Comparison of ENCODE assay signal across 1 cellular context in genomic region chr15:65384895-65385867, GRCh38.
TF ChIP-seq lines count a peak whose summit lies in the region.

No MANE protein-coding gene starts in this region.

TF ChIP-seq in HepG2, 621 proteins besides CTCF, POLR2A, EP300 and RAD21 (continued from another document and continues in another):
- TF ChIP-seq POGK (CRISPR knock-in tag; conservative IDR thresholded peaks at IDR 0.05) (0 out of 2 replicates have a peak, but pooled peaks have one; percentile 27), SALL1 (CRISPR knock-in tag; IDR thresholded peaks at IDR 0.05) (peak; percentile 66), TARDBP (CRISPR knock-in tag; IDR thresholded peaks at IDR 0.05) (peak; percentile 52), ZNF841 (CRISPR knock-in tag; IDR thresholded peaks at IDR 0.05; ENCODE audit: borderline replicate concordance) (no peak), ZBTB37 (CRISPR knock-in tag; IDR thresholded peaks at IDR 0.05) (peak; percentile 66), NR3C1 (CRISPR knock-in tag; IDR thresholded peaks at IDR 0.05) (no peak), SP5 (CRISPR knock-in tag; IDR thresholded peaks at IDR 0.05; ENCODE audit: borderline replicate concordance, low read depth) (peak; percentile 11; the same call in 1 of the 2 replicates), RXRB (CRISPR knock-in tag; IDR thresholded peaks at IDR 0.05; ENCODE audit: borderline replicate concordance) (peak; percentile 61; the same call in 1 of the 2 replicates), CC2D1A (CRISPR knock-in tag; IDR thresholded peaks at IDR 0.05) (no peak), ATRX (CRISPR knock-in tag; IDR thresholded peaks at IDR 0.05; ENCODE audit: borderline replicate concordance) (no peak), ZNF335 (CRISPR knock-in tag; IDR thresholded peaks at IDR 0.05) (peak; percentile 33; the same call in 1 of the 2 replicates), PATZ1 (CRISPR knock-in tag; IDR thresholded peaks at IDR 0.05) (peak; percentile 95), PITX1 (CRISPR knock-in tag; IDR thresholded peaks at IDR 0.05) (0 out of 2 replicates have a peak, but pooled peaks have one; percentile 47), CBX5 (CRISPR knock-in tag; IDR thresholded peaks at IDR 0.05; ENCODE audit: borderline replicate concordance) (peak; percentile 3; the same call in 1 of the 2 replicates), YY1 (IDR thresholded peaks at IDR 0.05; ENCODE audit: insufficient read depth, insufficient replicate concordance, low read depth, low read length) (peak; percentile 82), ELF1 (CRISPR knock-in tag; IDR thresholded peaks at IDR 0.05) (peak; percentile 22), TIGD3 (CRISPR knock-in tag; IDR thresholded peaks at IDR 0.05; ENCODE audit: borderline replicate concordance) (no peak), ZFP82 (CRISPR knock-in tag; IDR thresholded peaks at IDR 0.05; ENCODE audit: borderline replicate concordance) (no peak), ZNF512 (CRISPR knock-in tag; IDR thresholded peaks at IDR 0.05) (peak; percentile 63; the same call in 1 of the 2 replicates), ZXDC (CRISPR knock-in tag; IDR thresholded peaks at IDR 0.05) (peak; percentile 62; the same call in 1 of the 2 replicates), NFKB2 (CRISPR knock-in tag; IDR thresholded peaks at IDR 0.05; ENCODE audit: borderline replicate concordance) (peak; percentile 40; the same call in 1 of the 2 replicates), NONO (IDR thresholded peaks at IDR 0.05) (no peak), NONO (CRISPR knock-in tag; conservative IDR thresholded peaks at IDR 0.05) (peak; percentile 60; the same call in 1 of the 2 replicates), GTF3A (CRISPR knock-in tag; conservative IDR thresholded peaks at IDR 0.05) (peak; percentile 70; the same call in 1 of the 2 replicates), TEAD3 (CRISPR knock-in tag; optimal IDR thresholded peaks at IDR 0.05; ENCODE audit: borderline replicate concordance) (peak; percentile 63), NFKBIZ (CRISPR knock-in tag; IDR thresholded peaks at IDR 0.05) (peak; percentile 48; the same call in 1 of the 2 replicates), UBTF (CRISPR knock-in tag; IDR thresholded peaks at IDR 0.05) (peak; percentile 86), PLRG1 (conservative IDR thresholded peaks at IDR 0.05) (no peak), PTBP1 (IDR thresholded peaks at IDR 0.05; ENCODE audit: low read depth, low read length, poor library complexity, severe bottlenecking) (peak; percentile 35), BCL3 (CRISPR knock-in tag; IDR thresholded peaks at IDR 0.05) (peak; percentile 61; the same call in 1 of the 2 replicates), SP1 (IDR thresholded peaks at IDR 0.05) (no peak), SP1 (CRISPR knock-in tag; IDR thresholded peaks at IDR 0.05) (no peak), ARID4A (CRISPR knock-in tag; IDR thresholded peaks at IDR 0.05; ENCODE audit: borderline replicate concordance) (peak; percentile 71), SKIL (CRISPR knock-in tag; IDR thresholded peaks at IDR 0.05; ENCODE audit: borderline replicate concordance) (peak; percentile 31; the same call in 1 of the 2 replicates), FOXK1 (CRISPR knock-in tag; IDR thresholded peaks at IDR 0.05; ENCODE audit: borderline replicate concordance, low read depth) (peak; percentile 45; the same call in 1 of the 2 replicates), POGZ (CRISPR knock-in tag; IDR thresholded peaks at IDR 0.05) (peak; percentile 36; the same call in 1 of the 2 replicates)
